17 cellular contexts compared by ENCODE assay signal in genomic region chr22:49686495-49687219, GRCh38.
DNase-seq lines count a peak whose midpoint lies in the region; ATAC-seq and TF ChIP-seq lines count a peak whose summit lies in the region.
"Had no signal": no experiment of that assay in that cellular context is flagged by ENCODE, and none has a peak within 500 bp of the region (broad histone marks: within the 10 kb centered on the region; RNA-seq: fewer than 3 reads in every experiment).

No MANE protein-coding gene starts in this region.

- TF ChIP-seq CTCF in right atrium auricular region (IDR thresholded peaks at IDR 0.05), result no peak
- no peak for TF ChIP-seq CTCF in coronary artery (IDR thresholded peaks at IDR 0.05)

- H3K4me1 ChIP-seq in right atrium auricular region, result no peaks in the 10 kb centered on the region

- DNase-seq in right atrium auricular region (ENCODE audit: low spot score) (peak; percentile 28), Right ventricle myocardium inferior (ENCODE audit: missing footprints) (no peak), coronary artery (ENCODE audit: low spot score) (peak; percentile 64), sciatic nerve (ENCODE audit: low spot score) (peak; percentile 45), inferior parietal cortex (ENCODE audit: extremely low spot score) (no peak), UCSD-AML1 (lab: John Stamatoyannopoulos, UW; ENCODE audit: unreplicated experiment) (no peak), NCI-H2107 treated with DMSO at 0.1 percent for 48 hours (lab: John Stamatoyannopoulos, UW; ENCODE audit: unreplicated experiment) (no peak)
- DNase-seq: Calu3, DMS 273 treated with DMSO at 0.1 percent for 48 hours, DMS53, DND-41, EL, GM23248 had no signal

- H3K4me3 ChIP-seq in right atrium auricular region (no peak overlapping the region), coronary artery (no peak overlapping the region)
- H3K4me3 ChIP-seq: BLaER1 treated with 17β-estradiol and CSF1 and Interleukin-3, amounts not matched to agents 10 nM and 100 nM; GM12878; GM23248 had no signal

- ATAC-seq in Right ventricle myocardium inferior (no peak), sciatic nerve (no peak)
- ATAC-seq: CD8-positive, alpha-beta T cell; GM12878; HepG2 had no signal

- no peak overlapping the region for H3K27ac ChIP-seq in right atrium auricular region
- H3K27ac ChIP-seq in coronary artery, result no peak overlapping the region
- H3K27ac ChIP-seq: BLaER1 treated with 17β-estradiol and CSF1 and Interleukin-3, amounts not matched to agents 10 nM and 100 nM; GM23248 had no signal

- intact Hi-C loops in Right ventricle myocardium inferior (cut with DNase I), result no loop called here
- intact Hi-C loops in sciatic nerve (cut with DNase I), result no loop called here

- peaks cover 0 to 4% of the 10 kb centered on the region in 2 donors for H3K27me3 ChIP-seq in right atrium auricular region
- H3K27me3 ChIP-seq: BLaER1 treated with 17β-estradiol and CSF1 and Interleukin-3, amounts not matched to agents 10 nM and 100 nM had no signal

- no peaks in the 10 kb centered on the region for H3K36me3 ChIP-seq in right atrium auricular region
- H3K36me3 ChIP-seq: BLaER1 treated with 17β-estradiol and CSF1 and Interleukin-3, amounts not matched to agents 10 nM and 100 nM had no signal

- H3K9me3 ChIP-seq in right atrium auricular region, result no peaks in the 10 kb centered on the region

Comparison
In these comparisons a context has a peak if more than half of its experiments do, and no peak if none do; other contexts are left out.
1. DNase-seq: peak in right atrium auricular region (single experiment), coronary artery (single experiment) and sciatic nerve (single experiment); none in Right ventricle myocardium inferior (single experiment), inferior parietal cortex (single experiment), UCSD-AML1 (single experiment) and NCI-H2107 treated with DMSO at 0.1 percent for 48 hours (single experiment).